ENCODE assay signal across 1 cellular context in the genomic region with DNA sequence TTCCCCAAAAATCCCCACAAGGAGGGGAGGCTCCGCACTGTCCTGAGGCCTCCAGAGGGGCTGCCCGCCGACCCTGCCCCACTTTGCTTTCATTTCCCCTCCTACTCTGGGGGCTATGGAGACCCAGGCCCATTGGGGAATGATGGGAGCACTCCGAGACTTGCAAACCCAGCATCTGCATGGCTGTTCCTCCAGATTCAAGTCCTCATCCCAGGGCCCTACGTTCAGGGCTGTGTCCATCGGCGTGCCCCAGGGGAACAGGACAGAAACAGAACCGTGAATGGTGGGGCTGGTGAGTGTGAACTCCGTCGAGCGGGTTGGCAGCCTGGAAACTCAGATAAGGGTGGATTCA.
TF ChIP-seq lines count a peak whose summit lies in the region.

No MANE protein-coding gene starts in this region.

TF ChIP-seq in H1, 55 proteins besides CTCF, POLR2A, EP300 and RAD21:
- no peak for TF ChIP-seq ZNF274 (IDR thresholded peaks at IDR 0.05; ENCODE audit: borderline replicate concordance, extremely low read depth, low read length)
- TF ChIP-seq SP2 (IDR thresholded peaks at IDR 0.05; ENCODE audit: low read length): no peak
- TF ChIP-seq CBX5 (IDR thresholded peaks at IDR 0.05; ENCODE audit: low read depth, low read length): no peak
- no peak for TF ChIP-seq SIN3A (conservative IDR thresholded peaks at IDR 0.05 in 1 of 2, IDR thresholded peaks at IDR 0.05 in 1 of 2; ENCODE audit: low read depth in 1 of 2, low read length in 2 of 2)
- TF ChIP-seq GABPA (IDR thresholded peaks at IDR 0.05; ENCODE audit: borderline replicate concordance, insufficient read depth, low read length): no peak
- TF ChIP-seq SAP30 (IDR thresholded peaks at IDR 0.05; ENCODE audit: insufficient read depth, insufficient replicate concordance, low read length): no peak
- no peak for TF ChIP-seq SP1 (IDR thresholded peaks at IDR 0.05; ENCODE audit: low read depth, low read length)
- no peak for TF ChIP-seq RNF2 (IDR thresholded peaks at IDR 0.05; ENCODE audit: borderline replicate concordance, low read depth, low read length, missing control alignments, poor library complexity, severe bottlenecking)
- TF ChIP-seq TCF12 (IDR thresholded peaks at IDR 0.05; ENCODE audit: low read depth, low read length): no peak
- no peak for TF ChIP-seq SIX5 (IDR thresholded peaks at IDR 0.05; ENCODE audit: low read depth, low read length)
- no peak for TF ChIP-seq CREB1 (IDR thresholded peaks at IDR 0.05)
- no peak for TF ChIP-seq GTF2F1 (IDR thresholded peaks at IDR 0.05; ENCODE audit: borderline replicate concordance, low read depth, low read length)
- no peak for TF ChIP-seq PHF8 (conservative IDR thresholded peaks at IDR 0.05; ENCODE audit: low read depth, low read length)
